ENCODE assay signal across 1 cellular context in the genomic region with DNA sequence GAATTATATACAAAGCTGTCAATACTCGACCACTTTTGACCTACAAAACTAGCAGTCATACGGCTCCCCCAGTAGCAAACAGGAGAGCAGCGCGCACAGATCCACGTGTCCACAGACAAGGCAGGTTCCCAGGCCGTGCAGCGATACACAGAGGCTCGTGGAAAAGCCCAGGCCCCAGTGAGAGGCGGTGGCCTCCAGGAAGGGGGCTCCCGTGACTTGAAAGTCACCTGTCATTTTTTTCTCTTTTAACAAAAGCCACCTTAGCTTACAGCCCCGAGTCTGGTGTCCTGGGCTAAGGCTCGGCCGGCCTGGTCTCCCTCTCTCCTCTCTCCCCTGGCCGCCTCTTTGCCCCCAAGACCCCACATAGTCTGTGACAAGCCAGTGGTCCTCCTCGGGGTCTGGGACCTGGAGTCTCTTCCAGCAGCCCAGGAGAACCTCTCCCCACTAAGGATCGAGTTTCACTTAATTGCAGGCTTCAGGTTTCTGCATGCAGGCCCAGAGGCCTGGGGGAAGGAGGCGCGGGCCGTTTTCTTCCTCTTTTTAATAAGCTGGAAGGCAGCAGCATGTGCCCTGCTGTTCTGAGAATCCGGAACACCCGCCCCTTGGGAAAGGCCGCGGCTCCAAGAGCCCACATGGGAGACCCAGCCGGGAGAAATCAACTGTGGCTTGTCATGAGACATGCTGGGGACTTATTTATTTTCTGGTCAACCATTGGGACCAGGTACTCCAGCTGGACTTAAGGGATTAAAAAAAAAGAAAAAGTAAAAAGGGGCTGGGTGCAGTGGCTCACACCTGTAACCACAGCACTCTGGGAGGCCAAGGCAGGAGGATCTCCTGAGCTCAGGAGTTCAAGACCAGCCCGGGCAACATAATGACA.
TF ChIP-seq lines count a peak whose summit lies in the region.

No MANE protein-coding gene starts in this region.

TF ChIP-seq in GM12878, 131 proteins besides CTCF, POLR2A, EP300 and RAD21 (continued from another document):
- TF ChIP-seq, protein P1, sequence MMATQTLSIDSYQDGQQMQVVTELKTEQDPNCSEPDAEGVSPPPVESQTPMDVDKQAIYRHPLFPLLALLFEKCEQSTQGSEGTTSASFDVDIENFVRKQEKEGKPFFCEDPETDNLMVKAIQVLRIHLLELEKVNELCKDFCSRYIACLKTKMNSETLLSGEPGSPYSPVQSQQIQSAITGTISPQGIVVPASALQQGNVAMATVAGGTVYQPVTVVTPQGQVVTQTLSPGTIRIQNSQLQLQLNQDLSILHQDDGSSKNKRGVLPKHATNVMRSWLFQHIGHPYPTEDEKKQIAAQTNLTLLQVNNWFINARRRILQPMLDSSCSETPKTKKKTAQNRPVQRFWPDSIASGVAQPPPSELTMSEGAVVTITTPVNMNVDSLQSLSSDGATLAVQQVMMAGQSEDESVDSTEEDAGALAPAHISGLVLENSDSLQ (IDR thresholded peaks at IDR 0.05) = no peak
- TF ChIP-seq IKZF1 (conservative IDR thresholded peaks at IDR 0.05) = peak; percentile 56; the same call in 1 of the 2 replicates
- no peak for TF ChIP-seq SMARCA5 (IDR thresholded peaks at IDR 0.05)
- 0 out of 2 replicates have a peak, but pooled peaks have one; percentile 32 for TF ChIP-seq CBX5 (IDR thresholded peaks at IDR 0.05; ENCODE audit: low read depth)
- TF ChIP-seq, protein P2, sequence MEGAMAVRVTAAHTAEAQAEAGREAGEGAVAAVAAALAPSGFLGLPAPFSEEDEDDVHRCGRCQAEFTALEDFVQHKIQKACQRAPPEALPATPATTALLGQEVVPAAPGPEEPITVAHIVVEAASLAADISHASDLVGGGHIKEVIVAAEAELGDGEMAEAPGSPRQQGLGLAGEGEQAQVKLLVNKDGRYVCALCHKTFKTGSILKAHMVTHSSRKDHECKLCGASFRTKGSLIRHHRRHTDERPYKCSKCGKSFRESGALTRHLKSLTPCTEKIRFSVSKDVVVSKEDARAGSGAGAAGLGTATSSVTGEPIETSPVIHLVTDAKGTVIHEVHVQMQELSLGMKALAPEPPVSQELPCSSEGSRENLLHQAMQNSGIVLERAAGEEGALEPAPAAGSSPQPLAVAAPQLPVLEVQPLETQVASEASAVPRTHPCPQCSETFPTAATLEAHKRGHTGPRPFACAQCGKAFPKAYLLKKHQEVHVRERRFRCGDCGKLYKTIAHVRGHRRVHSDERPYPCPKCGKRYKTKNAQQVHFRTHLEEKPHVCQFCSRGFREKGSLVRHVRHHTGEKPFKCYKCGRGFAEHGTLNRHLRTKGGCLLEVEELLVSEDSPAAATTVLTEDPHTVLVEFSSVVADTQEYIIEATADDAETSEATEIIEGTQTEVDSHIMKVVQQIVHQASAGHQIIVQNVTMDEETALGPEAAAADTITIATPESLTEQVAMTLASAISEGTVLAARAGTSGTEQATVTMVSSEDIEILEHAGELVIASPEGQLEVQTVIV (IDR thresholded peaks at IDR 0.05; ENCODE audit: borderline replicate concordance, partially characterized antibody) = no peak
- TF ChIP-seq EED (IDR thresholded peaks at IDR 0.05; ENCODE audit: low read depth) = peak; percentile 71
- TF ChIP-seq, protein P3, sequence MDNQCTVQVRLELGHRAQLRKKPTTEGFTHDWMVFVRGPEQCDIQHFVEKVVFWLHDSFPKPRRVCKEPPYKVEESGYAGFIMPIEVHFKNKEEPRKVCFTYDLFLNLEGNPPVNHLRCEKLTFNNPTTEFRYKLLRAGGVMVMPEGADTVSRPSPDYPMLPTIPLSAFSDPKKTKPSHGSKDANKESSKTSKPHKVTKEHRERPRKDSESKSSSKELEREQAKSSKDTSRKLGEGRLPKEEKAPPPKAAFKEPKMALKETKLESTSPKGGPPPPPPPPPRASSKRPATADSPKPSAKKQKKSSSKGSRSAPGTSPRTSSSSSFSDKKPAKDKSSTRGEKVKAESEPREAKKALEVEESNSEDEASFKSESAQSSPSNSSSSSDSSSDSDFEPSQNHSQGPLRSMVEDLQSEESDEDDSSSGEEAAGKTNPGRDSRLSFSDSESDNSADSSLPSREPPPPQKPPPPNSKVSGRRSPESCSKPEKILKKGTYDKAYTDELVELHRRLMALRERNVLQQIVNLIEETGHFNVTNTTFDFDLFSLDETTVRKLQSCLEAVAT (IDR thresholded peaks at IDR 0.05) = peak; percentile 63
- TF ChIP-seq, protein P4, sequence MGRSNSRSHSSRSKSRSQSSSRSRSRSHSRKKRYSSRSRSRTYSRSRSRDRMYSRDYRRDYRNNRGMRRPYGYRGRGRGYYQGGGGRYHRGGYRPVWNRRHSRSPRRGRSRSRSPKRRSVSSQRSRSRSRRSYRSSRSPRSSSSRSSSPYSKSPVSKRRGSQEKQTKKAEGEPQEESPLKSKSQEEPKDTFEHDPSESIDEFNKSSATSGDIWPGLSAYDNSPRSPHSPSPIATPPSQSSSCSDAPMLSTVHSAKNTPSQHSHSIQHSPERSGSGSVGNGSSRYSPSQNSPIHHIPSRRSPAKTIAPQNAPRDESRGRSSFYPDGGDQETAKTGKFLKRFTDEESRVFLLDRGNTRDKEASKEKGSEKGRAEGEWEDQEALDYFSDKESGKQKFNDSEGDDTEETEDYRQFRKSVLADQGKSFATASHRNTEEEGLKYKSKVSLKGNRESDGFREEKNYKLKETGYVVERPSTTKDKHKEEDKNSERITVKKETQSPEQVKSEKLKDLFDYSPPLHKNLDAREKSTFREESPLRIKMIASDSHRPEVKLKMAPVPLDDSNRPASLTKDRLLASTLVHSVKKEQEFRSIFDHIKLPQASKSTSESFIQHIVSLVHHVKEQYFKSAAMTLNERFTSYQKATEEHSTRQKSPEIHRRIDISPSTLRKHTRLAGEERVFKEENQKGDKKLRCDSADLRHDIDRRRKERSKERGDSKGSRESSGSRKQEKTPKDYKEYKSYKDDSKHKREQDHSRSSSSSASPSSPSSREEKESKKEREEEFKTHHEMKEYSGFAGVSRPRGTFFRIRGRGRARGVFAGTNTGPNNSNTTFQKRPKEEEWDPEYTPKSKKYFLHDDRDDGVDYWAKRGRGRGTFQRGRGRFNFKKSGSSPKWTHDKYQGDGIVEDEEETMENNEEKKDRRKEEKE (IDR thresholded peaks at IDR 0.05) = no peak
- peak in 1 of 2 experiments; percentile 17; a peak in 1 of 4 replicates for TF ChIP-seq BHLHE40 (IDR thresholded peaks at IDR 0.05; ENCODE audit: borderline replicate concordance in 1 of 2, low read depth in 2 of 2, low read length in 1 of 2)
- TF ChIP-seq CREB1 (IDR thresholded peaks at IDR 0.05; ENCODE audit: low read depth) = 0 out of 2 replicates have a peak, but pooled peaks have one; percentile 2
- TF ChIP-seq EGR1 (IDR thresholded peaks at IDR 0.05; ENCODE audit: borderline replicate concordance in 1 of 2, low read depth in 2 of 2, low read length in 2 of 2) = peak in 1 of 2 experiments; percentile 20; a peak in 1 of 3 replicates
- TF ChIP-seq, protein P5, sequence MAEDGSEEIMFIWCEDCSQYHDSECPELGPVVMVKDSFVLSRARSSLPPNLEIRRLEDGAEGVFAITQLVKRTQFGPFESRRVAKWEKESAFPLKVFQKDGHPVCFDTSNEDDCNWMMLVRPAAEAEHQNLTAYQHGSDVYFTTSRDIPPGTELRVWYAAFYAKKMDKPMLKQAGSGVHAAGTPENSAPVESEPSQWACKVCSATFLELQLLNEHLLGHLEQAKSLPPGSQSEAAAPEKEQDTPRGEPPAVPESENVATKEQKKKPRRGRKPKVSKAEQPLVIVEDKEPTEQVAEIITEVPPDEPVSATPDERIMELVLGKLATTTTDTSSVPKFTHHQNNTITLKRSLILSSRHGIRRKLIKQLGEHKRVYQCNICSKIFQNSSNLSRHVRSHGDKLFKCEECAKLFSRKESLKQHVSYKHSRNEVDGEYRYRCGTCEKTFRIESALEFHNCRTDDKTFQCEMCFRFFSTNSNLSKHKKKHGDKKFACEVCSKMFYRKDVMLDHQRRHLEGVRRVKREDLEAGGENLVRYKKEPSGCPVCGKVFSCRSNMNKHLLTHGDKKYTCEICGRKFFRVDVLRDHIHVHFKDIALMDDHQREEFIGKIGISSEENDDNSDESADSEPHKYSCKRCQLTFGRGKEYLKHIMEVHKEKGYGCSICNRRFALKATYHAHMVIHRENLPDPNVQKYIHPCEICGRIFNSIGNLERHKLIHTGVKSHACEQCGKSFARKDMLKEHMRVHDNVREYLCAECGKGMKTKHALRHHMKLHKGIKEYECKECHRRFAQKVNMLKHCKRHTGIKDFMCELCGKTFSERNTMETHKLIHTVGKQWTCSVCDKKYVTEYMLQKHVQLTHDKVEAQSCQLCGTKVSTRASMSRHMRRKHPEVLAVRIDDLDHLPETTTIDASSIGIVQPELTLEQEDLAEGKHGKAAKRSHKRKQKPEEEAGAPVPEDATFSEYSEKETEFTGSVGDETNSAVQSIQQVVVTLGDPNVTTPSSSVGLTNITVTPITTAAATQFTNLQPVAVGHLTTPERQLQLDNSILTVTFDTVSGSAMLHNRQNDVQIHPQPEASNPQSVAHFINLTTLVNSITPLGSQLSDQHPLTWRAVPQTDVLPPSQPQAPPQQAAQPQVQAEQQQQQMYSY (CRISPR knock-in tag; IDR thresholded peaks at IDR 0.05) = no peak
